In genomic region chr15:42233107-42233506, GRCh38 we compare ENCODE assay signal across 28 cellular contexts.
"Had no signal": no experiment of that assay in that cellular context is flagged by ENCODE, and none has a peak within 500 bp of the region (broad histone marks: within the 10 kb centered on the region; RNA-seq: fewer than 3 reads in every experiment).

No MANE protein-coding gene starts in this region.

- H3K27ac Mint-ChIP-seq: activated naive CD4-positive, alpha-beta T cell treated with anti-CD3 and anti-CD28 coated beads, Interleukin-2, amount 10 ng/mL, durations not matched to agents 7 days and 5 days; activated T-helper 1 cell treated with anti-CD3 and anti-CD28 coated beads, Interleukin-12 subunit alpha, Interleukin-12 subunit beta, Interleukin-2, Interleukin-4 antibody, amounts not matched to agents 30 ng/mL and 10 ng/mL and 1 ng/mL, durations not matched to agents 14 hours and 24 hours and 36 hours; mesothelial cell of epicardium; stimulated activated naive B cell treated with anti-CD40 and anti-IgM and Interleukin-4, amounts not matched to agents 10 μg/mL and 1 μg/mL and 100 μg/mL, for 72 hours; WTC11 had no signal

- H3K4me1 Mint-ChIP-seq: activated naive CD4-positive, alpha-beta T cell treated with anti-CD3 and anti-CD28 coated beads, Interleukin-2, amount 10 ng/mL, durations not matched to agents 7 days and 5 days; mesothelial cell of epicardium; WTC11 had no signal

- H3K36me3 ChIP-seq: colonic mucosa had no signal

- H3K4me3 Mint-ChIP-seq: activated naive CD4-positive, alpha-beta T cell treated with anti-CD3 and anti-CD28 coated beads, Interleukin-2, amount 10 ng/mL, durations not matched to agents 7 days and 5 days; activated T-helper 1 cell treated with anti-CD3 and anti-CD28 coated beads, Interleukin-12 subunit alpha, Interleukin-12 subunit beta, Interleukin-2, Interleukin-4 antibody, amounts not matched to agents 30 ng/mL and 10 ng/mL and 1 ng/mL, durations not matched to agents 14 hours and 24 hours and 36 hours; mesothelial cell of epicardium; naive B cell; stimulated activated naive B cell treated with anti-CD40 and anti-IgM and Interleukin-4, amounts not matched to agents 10 μg/mL and 1 μg/mL and 100 μg/mL, for 72 hours; WTC11 had no signal

- ATAC-seq: body of pancreas; gastroesophageal sphincter; pancreas; psoas muscle; stimulated activated naive B cell treated with anti-CD40 and anti-IgM and Interleukin-4, amounts not matched to agents 10 μg/mL and 1 μg/mL and 100 μg/mL, for 72 hours; WTC11 had no signal

- H3K27ac ChIP-seq: body of pancreas, colonic mucosa, gastroesophageal sphincter, hepatocyte, pancreas, psoas muscle, right atrium auricular region, thyroid gland had no signal

- H3K4me3 ChIP-seq: body of pancreas, colonic mucosa, dorsolateral prefrontal cortex, gastroesophageal sphincter, hepatocyte, pancreas, psoas muscle, right atrium auricular region, stomach, thyroid gland, upper lobe of left lung had no signal

- DNase-seq: activated CD4-positive, alpha-beta T cell treated with anti-CD3 and anti-CD28 coated beads, Interleukin-2, amount 50 U/mL, for 4 hours; activated gamma-delta T cell; activated naive CD4-positive, alpha-beta T cell treated with anti-CD3 and anti-CD28 coated beads, Interleukin-2, amount 10 ng/mL, durations not matched to agents 7 days and 5 days; activated T-cell treated with anti-CD3 and anti-CD28 coated beads for 4 hours; anterior cingulate cortex; body of pancreas; cerebellar nuclear complex; colonic mucosa; dorsolateral prefrontal cortex; effector memory CD4-positive, alpha-beta T cell; islet precursor cell; mammary epithelial cell; naive B cell; nucleus accumbens; pancreas; psoas muscle; stimulated activated CD4-positive, alpha-beta T cell treated with anti-CD3 and anti-CD28 coated beads, Interleukin-15, amount 100 ng/mL, for 24 hours; stimulated activated CD4-positive, alpha-beta T cell treated with anti-CD3 and anti-CD28 coated beads, Interleukin-2, amount 100 ng/mL, for 24 hours; stimulated activated naive B cell treated with anti-CD40 and anti-IgM and Interleukin-4, amounts not matched to agents 10 μg/mL and 1 μg/mL and 100 μg/mL, for 72 hours; stomach; thyroid gland; upper lobe of left lung had no signal

- H3K9me3 Mint-ChIP-seq: activated naive CD4-positive, alpha-beta T cell treated with anti-CD3 and anti-CD28 coated beads, Interleukin-2, amount 10 ng/mL, durations not matched to agents 7 days and 5 days; activated T-helper 1 cell treated with anti-CD3 and anti-CD28 coated beads, Interleukin-12 subunit alpha, Interleukin-12 subunit beta, Interleukin-2, Interleukin-4 antibody, amounts not matched to agents 30 ng/mL and 10 ng/mL and 1 ng/mL, durations not matched to agents 14 hours and 24 hours and 36 hours; mesothelial cell of epicardium; naive B cell; stimulated activated naive B cell treated with anti-CD40 and anti-IgM and Interleukin-4, amounts not matched to agents 10 μg/mL and 1 μg/mL and 100 μg/mL, for 72 hours; WTC11 had no signal

- H3K27me3 ChIP-seq: body of pancreas, colonic mucosa, dorsolateral prefrontal cortex, gastroesophageal sphincter, hepatocyte, pancreas, right atrium auricular region, stomach, thyroid gland, upper lobe of left lung had no signal

- H3K9me3 ChIP-seq: body of pancreas, colonic mucosa, gastroesophageal sphincter, pancreas, psoas muscle, right atrium auricular region, stomach, thyroid gland, upper lobe of left lung had no signal

- H3K4me1 ChIP-seq: body of pancreas, colonic mucosa, gastroesophageal sphincter, pancreas, psoas muscle, right atrium auricular region, stomach, thyroid gland had no signal

- H3K27me3 Mint-ChIP-seq: activated naive CD4-positive, alpha-beta T cell treated with anti-CD3 and anti-CD28 coated beads, Interleukin-2, amount 10 ng/mL, durations not matched to agents 7 days and 5 days; naive B cell; stimulated activated naive B cell treated with anti-CD40 and anti-IgM and Interleukin-4, amounts not matched to agents 10 μg/mL and 1 μg/mL and 100 μg/mL, for 72 hours had no signal
